In genomic region chr9:34651876-34652602, GRCh38 we compare ENCODE assay signal across 8 cellular contexts. TPM values are rescaled to one million over a fixed set of nuclear protein-coding genes. Genes with fewer than 3 reads are reported as not detected.
DNase-seq lines count a peak whose midpoint lies in the region; ATAC-seq and TF ChIP-seq lines count a peak whose summit lies in the region.

Gene IL11RA, plus strand, starts transcription at chr9:34652185. Its CDS starts 3,033 bp downstream, at chr9:34655218.

- H3K27me3 Mint-ChIP-seq in HFFc6 (ENCODE audit: insufficient read depth) (no peaks in the 10 kb centered on the region; the same call in 1 of the 2 replicates), T-helper 17 cell (no peaks in the 10 kb centered on the region)

- H3K4me3 Mint-ChIP-seq in HFFc6 (peak within 1 kb of the TSS; percentile 92), T-helper 17 cell (peak within 1 kb of the TSS; percentile 78)

- H3K36me3 ChIP-seq in iPS-18a (ENCODE audit: control insufficient read depth, low read depth, low read length) = peaks cover 16% of the 10 kb centered on the region

- H3K9me3 Mint-ChIP-seq in HFFc6 = no peaks in the 10 kb centered on the region

- peaks cover 18% of the 10 kb centered on the region; the same call in 1 of the 2 replicates for H3K36me3 Mint-ChIP-seq in HFFc6 (ENCODE audit: low read depth)
- H3K36me3 Mint-ChIP-seq in T-helper 17 cell (ENCODE audit: low read depth) = peaks cover 8% of the 10 kb centered on the region

- H3K4me3 ChIP-seq in iPS-18a (ENCODE audit: low read length) = peak within 1 kb of the TSS; percentile 51
- H3K4me3 ChIP-seq in retinal pigment epithelial cell (ENCODE audit: low read length) = peak within 1 kb of the TSS; percentile 32

- ATAC-seq in T-helper 17 cell = peak; percentile 60

- H3K9me3 ChIP-seq in T-helper 17 cell (ENCODE audit: control insufficient read depth, low read length, poor library complexity, severe bottlenecking) = no peaks in the 10 kb centered on the region
- H3K9me3 ChIP-seq in iPS-18a (ENCODE audit: control insufficient read depth, low read depth, low read length) = no peaks in the 10 kb centered on the region

- H3K4me1 ChIP-seq in iPS-18a (ENCODE audit: control insufficient read depth, low read depth, low read length) = peaks cover 33% of the 10 kb centered on the region

- DNase-seq in AG08396 (ENCODE audit: low spot score) = peak; percentile 91
- peak; percentile 80 for DNase-seq in HFFc6
- no peak for DNase-seq in T-helper 17 cell
- DNase-seq in T47D (ENCODE audit: low read depth in 1 of 2, low spot score in 1 of 2) = peak; percentile 83 to 92
- DNase-seq in retinal pigment epithelial cell (ENCODE audit: low read depth) = no peak
- no peak for DNase-seq in activated gamma-delta T cell treated with Interleukin-2 at 50 U/mL for 16 hours
- DNase-seq in NCI-H2107 (lab: John Stamatoyannopoulos, UW) = no peak

- H3K27me3 ChIP-seq in iPS-18a (ENCODE audit: control insufficient read depth, insufficient read depth, low read length) = no peaks in the 10 kb centered on the region

- in situ Hi-C loops in T47D (cut with HindIII; ENCODE audit: low pct_unique_long_range_greater_than_20kb, low sequenced_read_pairs) = no loop called here

- peak within 1 kb of the TSS; percentile 76 for H3K27ac Mint-ChIP-seq in HFFc6
- peak within 1 kb of the TSS; percentile 87 for H3K27ac Mint-ChIP-seq in T-helper 17 cell

- H3K4me1 Mint-ChIP-seq in HFFc6 (ENCODE audit: low read depth) = peaks cover 58% of the 10 kb centered on the region
- peaks cover 50% of the 10 kb centered on the region for H3K4me1 Mint-ChIP-seq in T-helper 17 cell

- no peak within 1 kb of the TSS for H3K27ac ChIP-seq in iPS-18a (ENCODE audit: low read length)

- peak; percentile 17; the same call in 1 of the 2 replicates for TF ChIP-seq CTCF in HFFc6 (IDR thresholded peaks at IDR 0.05)
- no peak for TF ChIP-seq CTCF in retinal pigment epithelial cell (conservative IDR thresholded peaks at IDR 0.05; ENCODE audit: low read depth, low read length)

- H3K9ac ChIP-seq in iPS-18a (ENCODE audit: low read length) = peak within 1 kb of the TSS; percentile 16

RNA-seq across cellular contexts. Expression of gene IL11RA, which starts in this region (rescaled TPM):
- total RNA-seq in HFFc6 (2021; fragmentation: NEBNext Ultra II Directional; extraction: Animal tissue kit (Norgen Biotek cat#: 25700)) = 10 to 100 TPM; 20.9 to 26.3 (median 23.6) TPM
- 100 to 1,000 TPM; 168 to 195 TPM for total RNA-seq in T-helper 17 cell

Comparison
In these comparisons a context has a peak if more than half of its experiments do, and no peak if none do; other contexts are left out.
1. RNA of gene IL11RA (total RNA-seq): 168 to 195 TPM in T-helper 17 cell; 20.9 to 26.3 TPM in HFFc6; every median in the first group is over 4 times any median in the second.
2. DNase-seq: peak in AG08396 (single experiment), HFFc6 (single experiment) and T47D (2 of 2); none in T-helper 17 cell (0 of 3), retinal pigment epithelial cell (single experiment), activated gamma-delta T cell treated with Interleukin-2 at 50 U/mL for 16 hours (single experiment) and NCI-H2107 (single experiment).